In genomic region chr6:63049216-63049615, GRCh38 we compare ENCODE assay signal across 7 cellular contexts.
"Had no signal": no experiment of that assay in that cellular context is flagged by ENCODE, and none has a peak within 500 bp of the region (broad histone marks: within the 10 kb centered on the region; RNA-seq: fewer than 3 reads in every experiment).

No MANE protein-coding gene starts in this region.

- H3K4me3 Mint-ChIP-seq: H9 had no signal

- H3K27ac ChIP-seq: GM23248, HL-60 had no signal

- H2AFZ ChIP-seq: GM23248 had no signal

- DNase-seq: GM23248, H9, HCEC 1CT, IMR-90, KG1 had no signal

- H3K9ac ChIP-seq: GM23248 had no signal

- H3K4me3 ChIP-seq: GM23248, K562 had no signal

- H3K27ac Mint-ChIP-seq: H9 had no signal

- ATAC-seq: K562 had no signal
